In the genomic region with DNA sequence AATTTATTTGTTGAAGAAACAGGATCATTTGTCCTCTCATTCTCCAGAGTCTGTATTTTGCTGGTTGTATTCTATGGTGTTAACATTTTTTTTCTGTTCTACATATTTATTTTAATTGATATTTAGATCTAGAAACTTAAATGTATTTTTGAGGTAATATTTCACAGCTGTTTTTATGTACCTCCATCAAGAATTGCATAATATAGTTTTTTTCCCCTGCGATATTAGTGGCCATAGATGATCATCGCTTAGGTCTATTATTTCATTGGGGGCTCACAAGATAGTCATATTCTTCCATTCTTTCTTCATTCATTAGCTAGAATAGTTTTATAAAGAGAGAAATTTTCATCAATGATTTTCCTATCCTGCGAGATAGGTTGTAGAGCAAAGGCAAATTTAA, we compare ENCODE assay signal across 37 cellular contexts.
"Had no signal": no experiment of that assay in that cellular context is flagged by ENCODE, and none has a peak within 500 bp of the region (broad histone marks: within the 10 kb centered on the region; RNA-seq: fewer than 3 reads in every experiment).

No MANE protein-coding gene starts in this region.

- H3K36me3 Mint-ChIP-seq: activated CD4-positive, alpha-beta memory T cell treated with anti-CD3 and anti-CD28 coated beads for 36 hours; activated naive CD4-positive, alpha-beta T cell treated with anti-CD3 and anti-CD28 coated beads, Interleukin-2, amount 10 ng/mL, durations not matched to agents 7 days and 5 days; activated naive CD4-positive, alpha-beta T cell treated with anti-CD3 and anti-CD28 coated beads, Interleukin-2, amount 50 U/mL, for 24 hours; activated naive CD8-positive, alpha-beta T cell treated with anti-CD3 and anti-CD28 coated beads, Interleukin-2, amount 10 ng/mL, durations not matched to agents 7 days and 5 days had no signal

- H3K27me3 Mint-ChIP-seq: activated B cell treated with CpG ODN at 0.5 μM for 24 hours; activated T-helper 17 cell treated with anti-CD3 and anti-CD28 coated beads, Interleukin-2, amount 50 U/mL, for 72 hours; brain had no signal

- H3K4me3 ChIP-seq: ascending aorta, cardiac muscle cell had no signal

- H3K4me3 Mint-ChIP-seq: activated B cell treated with CpG ODN at 0.5 μM for 24 hours; activated CD4-positive, alpha-beta memory T cell treated with anti-CD3 and anti-CD28 coated beads for 36 hours; activated CD4-positive, alpha-beta T cell treated with anti-CD3 and anti-CD28 coated beads, Interleukin-2, amount 10 ng/mL, durations not matched to agents 24 days and 14 days; activated CD8-positive, alpha-beta T cell treated with anti-CD3 and anti-CD28 coated beads for 36 hours; activated naive CD4-positive, alpha-beta T cell treated with anti-CD3 and anti-CD28 coated beads, Interleukin-2, amount 10 ng/mL, durations not matched to agents 7 days and 5 days; activated naive CD4-positive, alpha-beta T cell treated with anti-CD3 and anti-CD28 coated beads, Interleukin-2, amount 50 U/mL, for 24 hours; activated naive CD8-positive, alpha-beta T cell; activated naive CD8-positive, alpha-beta T cell treated with anti-CD3 and anti-CD28 coated beads, Interleukin-2, amount 10 ng/mL, durations not matched to agents 7 days and 5 days; activated naive CD8-positive, alpha-beta T cell treated with anti-CD3 and anti-CD28 coated beads, Interleukin-2, amount 50 U/mL, for 24 hours; activated T-cell treated with anti-CD3 and anti-CD28 coated beads, Interleukin-2, amount 50 U/mL, for 4 hours; activated T-cell treated with anti-CD3 and anti-CD28 coated beads, Interleukin-2, amount 50 U/mL, for 72 hours; activated T-helper 1 cell treated with anti-CD3 and anti-CD28 coated beads, Interleukin-12 subunit alpha, Interleukin-12 subunit beta, Interleukin-2, Interleukin-4 antibody, amounts not matched to agents 30 ng/mL and 10 ng/mL and 1 ng/mL, durations not matched to agents 14 hours and 24 hours and 36 hours; activated T-helper 17 cell treated with anti-CD3 and anti-CD28 coated beads, Interleukin-2, amount 50 U/mL, for 72 hours; brain; central memory CD8-positive, alpha-beta T cell; T-helper 1 cell treated with Interleukin-12 subunit alpha and Interleukin-12 subunit beta and Interleukin-4 antibody, amounts not matched to agents 30 μg/mL and 1 μg/mL, for 36 hours; T-helper 2 cell treated with Interferon-gamma antibody and Interleukin-4, amounts not matched to agents 5 μg/mL and 100 μg/mL, for 36 hours had no signal

- FAIRE-seq: bronchial epithelial cell, TTC549 had no signal

- H3K4me1 ChIP-seq: ascending aorta had no signal

- H3K36me3 ChIP-seq: ascending aorta, cardiac muscle cell had no signal

- H3K27ac ChIP-seq: ascending aorta, cardiac muscle cell, VCaP had no signal

- ATAC-seq: activated CD8-positive, alpha-beta T cell treated with anti-CD3 and anti-CD28 coated beads for 36 hours; activated naive CD8-positive, alpha-beta T cell treated with anti-CD3 and anti-CD28 coated beads, Interleukin-2, amount 50 U/mL, for 24 hours; activated T-cell treated with anti-CD3 and anti-CD28 coated beads, Interleukin-2, amount 50 U/mL, for 4 hours; activated T-cell treated with anti-CD3 and anti-CD28 coated beads, Interleukin-2, amount 50 U/mL, for 72 hours; activated T-helper 17 cell treated with anti-CD3 and anti-CD28 coated beads, Interleukin-2, amount 50 U/mL, for 72 hours had no signal

- H3K9me3 Mint-ChIP-seq: activated B cell treated with CpG ODN at 0.5 μM for 24 hours; activated CD4-positive, alpha-beta memory T cell treated with anti-CD3 and anti-CD28 coated beads for 36 hours; activated CD4-positive, alpha-beta T cell treated with anti-CD3 and anti-CD28 coated beads, Interleukin-2, amount 10 ng/mL, durations not matched to agents 24 days and 14 days; activated CD8-positive, alpha-beta T cell treated with anti-CD3 and anti-CD28 coated beads for 36 hours; activated naive CD4-positive, alpha-beta T cell treated with anti-CD3 and anti-CD28 coated beads, Interleukin-2, amount 10 ng/mL, durations not matched to agents 7 days and 5 days; activated naive CD4-positive, alpha-beta T cell treated with anti-CD3 and anti-CD28 coated beads, Interleukin-2, amount 50 U/mL, for 24 hours; activated naive CD8-positive, alpha-beta T cell treated with anti-CD3 and anti-CD28 coated beads, Interleukin-2, amount 10 ng/mL, durations not matched to agents 7 days and 5 days; activated naive CD8-positive, alpha-beta T cell treated with anti-CD3 and anti-CD28 coated beads, Interleukin-2, amount 50 U/mL, for 24 hours; activated T-cell treated with anti-CD3 and anti-CD28 coated beads, Interleukin-2, amount 50 U/mL, for 4 hours; activated T-cell treated with anti-CD3 and anti-CD28 coated beads, Interleukin-2, amount 50 U/mL, for 72 hours; activated T-helper 1 cell treated with anti-CD3 and anti-CD28 coated beads, Interleukin-12 subunit alpha, Interleukin-12 subunit beta, Interleukin-2, Interleukin-4 antibody, amounts not matched to agents 30 ng/mL and 10 ng/mL and 1 ng/mL, durations not matched to agents 14 hours and 24 hours and 36 hours; activated T-helper 17 cell treated with anti-CD3 and anti-CD28 coated beads, Interleukin-2, amount 50 U/mL, for 72 hours; T-helper 1 cell treated with Interleukin-12 subunit alpha and Interleukin-12 subunit beta and Interleukin-4 antibody, amounts not matched to agents 30 μg/mL and 1 μg/mL, for 36 hours; T-helper 2 cell treated with Interferon-gamma antibody and Interleukin-4, amounts not matched to agents 5 μg/mL and 100 μg/mL, for 36 hours had no signal

- H3K4me1 Mint-ChIP-seq: activated B cell treated with CpG ODN at 0.5 μM for 24 hours; activated CD4-positive, alpha-beta T cell treated with anti-CD3 and anti-CD28 coated beads, Interleukin-2, amount 10 ng/mL, durations not matched to agents 24 days and 14 days; activated naive CD4-positive, alpha-beta T cell treated with anti-CD3 and anti-CD28 coated beads, Interleukin-2, amount 10 ng/mL, durations not matched to agents 7 days and 5 days; activated naive CD4-positive, alpha-beta T cell treated with anti-CD3 and anti-CD28 coated beads, Interleukin-2, amount 50 U/mL, for 24 hours; activated naive CD8-positive, alpha-beta T cell treated with anti-CD3 and anti-CD28 coated beads, Interleukin-2, amount 10 ng/mL, durations not matched to agents 7 days and 5 days; activated naive CD8-positive, alpha-beta T cell treated with anti-CD3 and anti-CD28 coated beads, Interleukin-2, amount 50 U/mL, for 24 hours; activated T-helper 17 cell treated with anti-CD3 and anti-CD28 coated beads, Interleukin-2, amount 50 U/mL, for 72 hours; central memory CD8-positive, alpha-beta T cell had no signal

- DNase-seq: activated B cell treated with CpG ODN at 0.5 μM for 24 hours; activated CD4-positive, alpha-beta memory T cell treated with anti-CD3 and anti-CD28 coated beads for 36 hours; activated CD4-positive, alpha-beta T cell treated with anti-CD3 and anti-CD28 coated beads for 4 hours; activated CD4-positive, alpha-beta T cell treated with anti-CD3 and anti-CD28 coated beads, Interleukin-2, amount 10 ng/mL, durations not matched to agents 24 days and 14 days; activated CD4-positive, alpha-beta T cell treated with anti-CD3 and anti-CD28 coated beads, Interleukin-2, amount 50 U/mL, for 1 hour; activated CD4-positive, alpha-beta T cell treated with anti-CD3 and anti-CD28 coated beads, Interleukin-2, amount 50 U/mL, for 4 hours; activated CD4-positive, CD25-positive, alpha-beta regulatory T cell treated with anti-CD3 and anti-CD28 coated beads, Interleukin-2, amount 50 U/mL, for 72 hours; activated CD8-positive, alpha-beta memory T cell treated with anti-CD3 and anti-CD28 coated beads, Interleukin-2, amount 50 U/mL, for 4 hours; activated CD8-positive, alpha-beta T cell treated with anti-CD3 and anti-CD28 coated beads for 36 hours; activated effector memory CD4-positive, alpha-beta T cell treated with anti-CD3 and anti-CD28 coated beads, Interleukin-2, amount 50 U/mL, for 16 hours; activated naive CD4-positive, alpha-beta T cell treated with anti-CD3 and anti-CD28 coated beads, Interleukin-2, amount 10 ng/mL, durations not matched to agents 7 days and 5 days; activated naive CD4-positive, alpha-beta T cell treated with Interleukin-2 at 50 U/mL for 16 hours; activated naive CD8-positive, alpha-beta T cell treated with anti-CD3 and anti-CD28 coated beads, Interleukin-2, amount 10 ng/mL, durations not matched to agents 7 days and 5 days; activated naive CD8-positive, alpha-beta T cell treated with anti-CD3 and anti-CD28 coated beads, Interleukin-2, amount 50 U/mL, for 24 hours; activated T-cell treated with anti-CD3 and anti-CD28 coated beads for 4 hours; activated T-cell treated with anti-CD3 and anti-CD28 coated beads, Interleukin-2, amount 50 U/mL, for 1 hour; activated T-cell treated with anti-CD3 and anti-CD28 coated beads, Interleukin-2, amount 50 U/mL, for 4 hours; activated T-cell treated with anti-CD3 and anti-CD28 coated beads, Interleukin-2, amount 50 U/mL, for 72 hours; amygdala; anterior cingulate cortex; caudate nucleus; cerebellar nuclear complex; T-helper 2 cell; T-helper 9 cell had no signal

- H3K27me3 ChIP-seq: ascending aorta, cardiac muscle cell had no signal

- H3K27ac Mint-ChIP-seq: activated B cell treated with CpG ODN at 0.5 μM for 24 hours; activated CD4-positive, alpha-beta memory T cell treated with anti-CD3 and anti-CD28 coated beads for 36 hours; activated CD4-positive, alpha-beta T cell treated with anti-CD3 and anti-CD28 coated beads, Interleukin-2, amount 10 ng/mL, durations not matched to agents 24 days and 14 days; activated CD8-positive, alpha-beta T cell treated with anti-CD3 and anti-CD28 coated beads for 36 hours; activated naive CD4-positive, alpha-beta T cell treated with anti-CD3 and anti-CD28 coated beads, Interleukin-2, amount 10 ng/mL, durations not matched to agents 7 days and 5 days; activated naive CD4-positive, alpha-beta T cell treated with anti-CD3 and anti-CD28 coated beads, Interleukin-2, amount 50 U/mL, for 24 hours; activated naive CD8-positive, alpha-beta T cell; activated naive CD8-positive, alpha-beta T cell treated with anti-CD3 and anti-CD28 coated beads, Interleukin-2, amount 10 ng/mL, durations not matched to agents 7 days and 5 days; activated naive CD8-positive, alpha-beta T cell treated with anti-CD3 and anti-CD28 coated beads, Interleukin-2, amount 50 U/mL, for 24 hours; activated T-cell treated with anti-CD3 and anti-CD28 coated beads, Interleukin-2, amount 50 U/mL, for 72 hours; activated T-helper 1 cell treated with anti-CD3 and anti-CD28 coated beads, Interleukin-12 subunit alpha, Interleukin-12 subunit beta, Interleukin-2, Interleukin-4 antibody, amounts not matched to agents 30 ng/mL and 10 ng/mL and 1 ng/mL, durations not matched to agents 14 hours and 24 hours and 36 hours; activated T-helper 17 cell treated with anti-CD3 and anti-CD28 coated beads, Interleukin-2, amount 50 U/mL, for 72 hours; brain; T-helper 1 cell treated with Interleukin-12 subunit alpha and Interleukin-12 subunit beta and Interleukin-4 antibody, amounts not matched to agents 30 μg/mL and 1 μg/mL, for 36 hours; T-helper 2 cell treated with Interferon-gamma antibody and Interleukin-4, amounts not matched to agents 5 μg/mL and 100 μg/mL, for 36 hours had no signal
